ENCODE assay signal across 14 cellular contexts in genomic region chr1:1761504-1762376, GRCh38. TPM values are rescaled to one million over a fixed set of nuclear protein-coding genes. Genes with fewer than 3 reads are reported as not detected.
A peak's percentile ranks its signal among the peaks of the same experiment; 100 is the strongest.
DNase-seq lines count a peak whose midpoint lies in the region; ATAC-seq and TF ChIP-seq lines count a peak whose summit lies in the region.
"Had no signal": no experiment of that assay in that cellular context is flagged by ENCODE, and none has a peak within 500 bp of the region (broad histone marks: within the 10 kb centered on the region; RNA-seq: fewer than 3 reads in every experiment).

No MANE protein-coding gene starts in this region.

- H3K27me3 ChIP-seq in BLaER1 (no peaks in the 10 kb centered on the region), PC-3 (ENCODE audit: low read length) (no peaks in the 10 kb centered on the region), osteoblast (ENCODE audit: insufficient read depth, low read length) (no peaks in the 10 kb centered on the region)

- DNase-seq in PC-3 (peak; percentile 1), caudate nucleus (lab: John Stamatoyannopoulos, UW) (no peak), osteoblast (ENCODE audit: insufficient read length, low spot score, missing footprints) (peak; percentile 41)
- DNase-seq: ACHN; CD8-positive, alpha-beta T cell; H7; Karpas-422; NCI-H1930; NCI-H2171 treated with DMSO at 0.1 percent for 48 hours; NCI-H774 had no signal

- H3K4me3 ChIP-seq in BLaER1: no peak overlapping the region
- H3K4me3 ChIP-seq in PC-3 (ENCODE audit: low read length): no peak overlapping the region
- no peak overlapping the region for H3K4me3 ChIP-seq in osteoblast (ENCODE audit: insufficient read depth, low read length)

- H3K79me2 ChIP-seq in PC-3 (ENCODE audit: low read length) (peaks cover 82% of the 10 kb centered on the region), osteoblast (ENCODE audit: insufficient read depth, low read length) (peaks cover 82% of the 10 kb centered on the region)

- no peak for ATAC-seq in PC-3
- no peak for ATAC-seq in HG03039 (IDR thresholded peaks at IDR 0.05; ENCODE audit: unreplicated experiment)
- ATAC-seq in HG02973 (IDR thresholded peaks at IDR 0.05; ENCODE audit: unreplicated experiment): no peak
- ATAC-seq in HG03521 (IDR thresholded peaks at IDR 0.05; ENCODE audit: unreplicated experiment): no peak
- ATAC-seq: CD8-positive, alpha-beta T cell had no signal

- POLR2A ChIA-PET in PC-3 (lab: Charles Lee; ENCODE audit: unreplicated experiment): no interaction called here

- H4K20me1 ChIP-seq in BLaER1 (peaks cover 97% of the 10 kb centered on the region), PC-3 (ENCODE audit: low read length) (peaks cover 16% of the 10 kb centered on the region), osteoblast (ENCODE audit: insufficient read depth, low read length) (peaks cover 18% of the 10 kb centered on the region)

- H3K4me2 ChIP-seq in BLaER1 (peak overlapping the region; percentile 51; the same call in 1 of the 2 replicates), PC-3 (ENCODE audit: low read length) (no peak overlapping the region), osteoblast (ENCODE audit: insufficient read depth, low read length) (no peak overlapping the region)

- H3K9ac ChIP-seq in BLaER1 (peak overlapping the region; percentile 8; the same call in 1 of the 2 replicates), PC-3 (ENCODE audit: low read length) (no peak overlapping the region)

- H3K27ac ChIP-seq in BLaER1: 0 out of 2 replicates have a peak overlapping the region, but pooled peaks have one; percentile 19
- no peak overlapping the region for H3K27ac ChIP-seq in PC-3 (ENCODE audit: low read length)
- peak overlapping the region; percentile 6 for H3K27ac ChIP-seq in caudate nucleus (ENCODE audit: low read depth, low read length)
- H3K27ac ChIP-seq in osteoblast (ENCODE audit: low read depth, low read length): no peak overlapping the region

- intact Hi-C loops in PC-3 (cut with micrococcal nuclease): loop anchor here (2.0 kb wide), 1 partner anchor 15 kb away; no protein-coding TSS in a partner anchor

- H3K4me1 ChIP-seq in BLaER1: peaks cover 58% of the 10 kb centered on the region
- H3K4me1 ChIP-seq in PC-3 (ENCODE audit: insufficient read depth, low read length): peaks cover 45% of the 10 kb centered on the region
- no peaks in the 10 kb centered on the region for H3K4me1 ChIP-seq in osteoblast (ENCODE audit: insufficient read depth, low read length)

- H3K9me3 ChIP-seq in BLaER1: no peaks in the 10 kb centered on the region
- no peaks in the 10 kb centered on the region for H3K9me3 ChIP-seq in PC-3 (ENCODE audit: low read length)
- no peaks in the 10 kb centered on the region for H3K9me3 ChIP-seq in osteoblast (ENCODE audit: low read depth, low read length)

- peaks cover 100% of the 10 kb centered on the region for H3K36me3 ChIP-seq in BLaER1
- H3K36me3 ChIP-seq in PC-3 (ENCODE audit: low read depth, low read length): peaks cover 55% of the 10 kb centered on the region
- peaks cover 22% of the 10 kb centered on the region for H3K36me3 ChIP-seq in osteoblast (ENCODE audit: insufficient read depth, low read length)

- H2AFZ ChIP-seq in PC-3 (ENCODE audit: low read length): no peak overlapping the region
- H2AFZ ChIP-seq in osteoblast (ENCODE audit: low read length): no peak overlapping the region

- CTCF ChIA-PET in PC-3 (lab: Charles Lee): no interaction called here

- no peaks in the 10 kb centered on the region for H3K9me2 ChIP-seq in PC-3 (replicated peaks; ENCODE audit: low read length)

- no TSS peak for BruUV-seq in PC-3 (replicated peaks; lab: Mats Ljungman, UMichigan)

- no peak for TF ChIP-seq CTCF in PC-3 (conservative IDR thresholded peaks at IDR 0.05; ENCODE audit: low read depth, low read length)
- no peak for TF ChIP-seq CTCF in osteoblast (IDR thresholded peaks at IDR 0.05; ENCODE audit: extremely low read depth, low read depth, low read length)

- H3F3A ChIP-seq in PC-3 (ENCODE audit: low read length, unreplicated experiment): no peaks in the 10 kb centered on the region

RNA-seq across cellular contexts. Expression of gene NADK, which starts 16.5 kb away (rescaled TPM):
- total RNA-seq in PC-3 (2014; rRNA removed) (130 and 165 TPM in 2 replicates), osteoblast (43.9 and 45.6 TPM in 2 replicates)

RNA-seq across cellular contexts. Expression of gene CDK11A, which starts 37.6 kb away (rescaled TPM):
- total RNA-seq in PC-3 (2014; rRNA removed) (11.6 and 18.3 TPM in 2 replicates), osteoblast (19.4 and 22.1 TPM in 2 replicates)

Comparison
In these comparisons a context has a peak if more than half of its experiments do, and no peak if none do; other contexts are left out.
1. H3K27ac ChIP-seq: peak in BLaER1 (single experiment) and caudate nucleus (single experiment); none in PC-3 (single experiment) and osteoblast (single experiment).
2. DNase-seq: peak in PC-3 (single experiment) and osteoblast (single experiment); none in caudate nucleus (0 of 61).